Comparison of ENCODE assay signal across 3 cellular contexts in genomic region chr17:34788696-34789095, GRCh38.
TF ChIP-seq lines count a peak whose summit lies in the region.

No MANE protein-coding gene starts in this region.

TF ChIP-seq in HepG2, 621 proteins besides CTCF, POLR2A, EP300 and RAD21:
- TF ChIP-seq ZFP1 (CRISPR knock-in tag; IDR thresholded peaks at IDR 0.05) (no peak), NFAT5 (CRISPR knock-in tag; IDR thresholded peaks at IDR 0.05) (no peak), FOXP4 (CRISPR knock-in tag; IDR thresholded peaks at IDR 0.05) (no peak), CREB3 (CRISPR knock-in tag; IDR thresholded peaks at IDR 0.05) (no peak), NFIC (IDR thresholded peaks at IDR 0.05; ENCODE audit: low read length) (no peak), ZSCAN25 (CRISPR knock-in tag; IDR thresholded peaks at IDR 0.05) (no peak), ZNF629 (CRISPR knock-in tag; conservative IDR thresholded peaks at IDR 0.05) (0 out of 2 replicates have a peak, but pooled peaks have one; percentile 36), JUNB (CRISPR knock-in tag; IDR thresholded peaks at IDR 0.05; ENCODE audit: borderline replicate concordance) (no peak)

TF ChIP-seq in K562, 482 proteins besides CTCF, POLR2A, EP300 and RAD21:
- TF ChIP-seq ZNF551 (CRISPR knock-in tag; IDR thresholded peaks at IDR 0.05) (no peak), NUFIP1 (IDR thresholded peaks at IDR 0.05; ENCODE audit: partially characterized antibody) (no peak), ARID2 (IDR thresholded peaks at IDR 0.05) (no peak), MYNN (IDR thresholded peaks at IDR 0.05) (no peak), MYNN (CRISPR knock-in tag; IDR thresholded peaks at IDR 0.05) (no peak), ADNP (tag; IDR thresholded peaks at IDR 0.05) (0 out of 2 replicates have a peak, but pooled peaks have one; percentile 33), ZBTB8A (IDR thresholded peaks at IDR 0.05; ENCODE audit: partially characterized antibody) (no peak), MTF1 (CRISPR knock-in tag; IDR thresholded peaks at IDR 0.05; ENCODE audit: borderline replicate concordance) (no peak), NCOA6 (IDR thresholded peaks at IDR 0.05) (no peak), PKNOX1 (IDR thresholded peaks at IDR 0.05) (no peak), UBTF (IDR thresholded peaks at IDR 0.05; ENCODE audit: borderline replicate concordance in 1 of 2, low read depth in 2 of 2, low read length in 2 of 2) (no peak), HOXB6 (CRISPR knock-in tag; IDR thresholded peaks at IDR 0.05; ENCODE audit: borderline replicate concordance) (no peak), MLX (CRISPR knock-in tag; conservative IDR thresholded peaks at IDR 0.05) (no peak), ESRRA (IDR thresholded peaks at IDR 0.05; ENCODE audit: borderline replicate concordance, low read depth) (peak; percentile 79), RBM25 (IDR thresholded peaks at IDR 0.05; ENCODE audit: low read depth, low read length, severe bottlenecking) (peak; percentile 61)
TF ChIP-seq in K562: peak in this region for 3.

TF ChIP-seq in SK-N-SH, 30 proteins besides CTCF, POLR2A, EP300 and RAD21:
- TF ChIP-seq ZBTB33 (IDR thresholded peaks at IDR 0.05; ENCODE audit: borderline replicate concordance, low read depth), result no peak
- TF ChIP-seq FOSL2 (IDR thresholded peaks at IDR 0.05; ENCODE audit: borderline replicate concordance, low read depth), result no peak
- no peak for TF ChIP-seq USF2 (IDR thresholded peaks at IDR 0.05; ENCODE audit: borderline replicate concordance, low read depth, low read length)
- TF ChIP-seq TEAD4 (IDR thresholded peaks at IDR 0.05; ENCODE audit: borderline replicate concordance, insufficient read depth), result no peak
- no peak for TF ChIP-seq REST (IDR thresholded peaks at IDR 0.05; ENCODE audit: low read depth, low read length)
- TF ChIP-seq GATA2 (CRISPR knock-in tag; IDR thresholded peaks at IDR 0.05), result no peak
- no peak for TF ChIP-seq CHD2 (IDR thresholded peaks at IDR 0.05; ENCODE audit: low read length, partially characterized antibody)
- no peak for TF ChIP-seq MEF2A (IDR thresholded peaks at IDR 0.05; ENCODE audit: borderline replicate concordance, low read depth)
- TF ChIP-seq NRF1 (IDR thresholded peaks at IDR 0.05; ENCODE audit: low read depth, low read length), result no peak
- TF ChIP-seq FOXM1 (IDR thresholded peaks at IDR 0.05; ENCODE audit: low read depth), result no peak
- TF ChIP-seq POLR2AphosphoS5 (IDR thresholded peaks at IDR 0.05; ENCODE audit: low read depth, low read length), result no peak
TF ChIP-seq in SK-N-SH: peak in this region for 0.
